1 cellular context compared by ENCODE assay signal in the genomic region with DNA sequence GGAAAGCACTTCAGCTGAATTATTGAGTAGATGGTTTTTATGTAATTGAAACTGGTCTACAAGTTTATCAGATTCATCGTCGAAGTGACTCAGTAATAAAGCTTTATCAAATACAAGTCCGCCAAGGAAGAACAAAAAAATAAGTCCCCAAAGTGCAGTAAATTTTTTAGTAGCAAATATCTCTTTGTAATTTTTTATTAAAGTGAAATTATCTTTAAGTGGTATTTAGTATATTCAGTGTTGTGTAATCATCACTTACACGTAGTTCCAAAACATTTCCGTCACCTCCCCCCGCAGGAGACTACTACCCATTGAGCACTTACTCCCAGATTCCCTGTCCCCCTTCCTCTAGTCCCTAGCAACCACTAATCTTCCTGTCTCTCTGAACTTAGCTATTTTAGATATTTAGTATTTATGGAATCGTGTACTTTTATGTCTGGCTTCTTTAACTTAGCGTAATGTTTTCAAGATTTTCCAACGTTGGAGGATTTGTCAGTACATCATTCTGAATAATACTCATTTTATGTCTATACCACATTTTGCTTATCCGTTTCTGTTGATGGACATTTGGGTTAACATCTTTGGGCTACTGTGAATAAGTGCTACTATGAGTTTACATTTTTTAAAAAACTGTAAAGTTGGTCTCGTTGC.
TF ChIP-seq lines count a peak whose summit lies in the region.

No MANE protein-coding gene starts in this region.

TF ChIP-seq in H1, 55 proteins besides CTCF, POLR2A, EP300 and RAD21:
- TF ChIP-seq CEBPB (IDR thresholded peaks at IDR 0.05; ENCODE audit: low read depth, low read length) (peak; percentile 52; the same call in 1 of the 2 replicates), KDM1A (IDR thresholded peaks at IDR 0.05; ENCODE audit: borderline replicate concordance, low read length) (no peak), SIN3A (conservative IDR thresholded peaks at IDR 0.05 in 1 of 2, IDR thresholded peaks at IDR 0.05 in 1 of 2; ENCODE audit: low read depth in 1 of 2, low read length in 2 of 2) (0 out of 4 replicates have a peak, but pooled peaks have one; percentile 16 to 54), NRF1 (IDR thresholded peaks at IDR 0.05; ENCODE audit: low read depth, low read length) (no peak), POU5F1 (IDR thresholded peaks at IDR 0.05; ENCODE audit: low read depth, low read length) (no peak), CBX8 (IDR thresholded peaks at IDR 0.05; ENCODE audit: borderline replicate concordance, low read depth, low read length) (no peak), MAFK (IDR thresholded peaks at IDR 0.05; ENCODE audit: low read depth, low read length) (no peak), RBBP5 (IDR thresholded peaks at IDR 0.05; ENCODE audit: borderline replicate concordance, low read depth, low read length) (no peak), RFX5 (IDR thresholded peaks at IDR 0.05; ENCODE audit: borderline replicate concordance, low read depth, low read length) (no peak), RXRA (IDR thresholded peaks at IDR 0.05; ENCODE audit: insufficient read depth, low read depth, low read length) (no peak), TBP (IDR thresholded peaks at IDR 0.05; ENCODE audit: low read depth, low read length) (0 out of 2 replicates have a peak, but pooled peaks have one; percentile 9), ZNF274 (IDR thresholded peaks at IDR 0.05; ENCODE audit: borderline replicate concordance, extremely low read depth, low read length) (no peak), SUZ12 (IDR thresholded peaks at IDR 0.05; ENCODE audit: low read length) (no peak), SP4 (IDR thresholded peaks at IDR 0.05; ENCODE audit: low read length) (no peak), BCL11A (IDR thresholded peaks at IDR 0.05; ENCODE audit: low read depth in 2 of 2, low read length in 2 of 2) (no peak), SP1 (IDR thresholded peaks at IDR 0.05; ENCODE audit: low read depth, low read length) (no peak), POLR2AphosphoS5 (IDR thresholded peaks at IDR 0.05; ENCODE audit: low read depth, low read length) (peak; percentile 77; the same call in 1 of the 2 replicates), TAF7 (optimal IDR thresholded peaks at IDR 0.05; ENCODE audit: borderline replicate concordance, low read depth, low read length) (no peak)
- TF ChIP-seq, protein P1, sequence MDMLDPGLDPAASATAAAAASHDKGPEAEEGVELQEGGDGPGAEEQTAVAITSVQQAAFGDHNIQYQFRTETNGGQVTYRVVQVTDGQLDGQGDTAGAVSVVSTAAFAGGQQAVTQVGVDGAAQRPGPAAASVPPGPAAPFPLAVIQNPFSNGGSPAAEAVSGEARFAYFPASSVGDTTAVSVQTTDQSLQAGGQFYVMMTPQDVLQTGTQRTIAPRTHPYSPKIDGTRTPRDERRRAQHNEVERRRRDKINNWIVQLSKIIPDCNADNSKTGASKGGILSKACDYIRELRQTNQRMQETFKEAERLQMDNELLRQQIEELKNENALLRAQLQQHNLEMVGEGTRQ (IDR thresholded peaks at IDR 0.05; ENCODE audit: low read length) = no peak
